8 cellular contexts compared by ENCODE assay signal in the genomic region with DNA sequence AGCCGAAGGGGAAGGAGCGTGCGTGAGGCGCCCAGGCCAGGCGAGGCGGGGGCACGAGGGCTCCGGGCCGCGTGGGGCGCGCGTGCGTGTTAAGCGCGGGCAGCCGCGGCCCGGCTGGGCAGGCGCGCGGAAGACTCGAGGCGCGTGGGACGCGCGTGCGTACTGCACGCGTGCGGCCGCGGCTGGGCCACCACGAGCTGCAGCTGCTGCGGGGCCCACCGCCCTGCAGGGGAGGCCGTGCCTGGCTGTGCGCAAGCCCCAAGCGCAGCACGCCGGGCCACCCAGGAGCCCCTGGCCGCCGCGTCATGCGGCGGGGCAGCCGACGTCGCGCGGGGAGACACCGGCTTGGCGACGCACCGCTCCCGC. TPM values are rescaled to one million over a fixed set of nuclear protein-coding genes. Genes with fewer than 3 reads are reported as not detected.
DNase-seq lines count a peak whose midpoint lies in the region; ATAC-seq and TF ChIP-seq lines count a peak whose summit lies in the region.

No MANE protein-coding gene starts in this region.

- H3K36me3 ChIP-seq in CD4-positive, CD25-positive, alpha-beta regulatory T cell (ENCODE audit: control insufficient read depth, insufficient read depth, low read length), result no peaks in the 10 kb centered on the region
- H3K36me3 ChIP-seq in duodenal mucosa (ENCODE audit: control insufficient read depth in 1 of 2, insufficient read depth in 2 of 2, low read length in 2 of 2) (no peaks in the 10 kb centered on the region), neural cell (ENCODE audit: insufficient read depth, low read length) (no peaks in the 10 kb centered on the region)

- H2AFZ ChIP-seq in neural cell (ENCODE audit: low read depth, low read length), result peak overlapping the region; percentile 63

- peaks cover 42% of the 10 kb centered on the region for H3K79me2 ChIP-seq in neural cell (replicated peaks; ENCODE audit: insufficient read depth, low read length)

- H3F3A ChIP-seq in neural cell (ENCODE audit: insufficient read depth, low read length, poor library complexity, severe bottlenecking), result no peaks in the 10 kb centered on the region

- DNase-seq in CD4-positive, CD25-positive, alpha-beta regulatory T cell, result no peak
- no peak for DNase-seq in hippocampal formation (lab: John Stamatoyannopoulos, UW)
- no peak for DNase-seq in RPMI8226

- ATAC-seq in CD4-positive, CD25-positive, alpha-beta regulatory T cell (ENCODE audit: low read depth in 2 of 2), result no peak
- ATAC-seq in HG02759 (IDR thresholded peaks at IDR 0.05; ENCODE audit: unreplicated experiment), result peak; percentile 35
- no peak for ATAC-seq in GM18861 (IDR thresholded peaks at IDR 0.05; ENCODE audit: unreplicated experiment)
- ATAC-seq in GM19397 (IDR thresholded peaks at IDR 0.05; ENCODE audit: unreplicated experiment), result no peak

- TF ChIP-seq CTCF in neural cell (IDR thresholded peaks at IDR 0.05; ENCODE audit: poor library complexity, severe bottlenecking), result no peak

- H3K27me3 Mint-ChIP-seq in CD4-positive, CD25-positive, alpha-beta regulatory T cell, result peaks cover 66% of the 10 kb centered on the region

- peaks cover 31% of the 10 kb centered on the region for H4K20me1 ChIP-seq in neural cell (ENCODE audit: insufficient read depth)

- no peak overlapping the region for H3K27ac Mint-ChIP-seq in CD4-positive, CD25-positive, alpha-beta regulatory T cell

- H3K27ac ChIP-seq in CD4-positive, CD25-positive, alpha-beta regulatory T cell (ENCODE audit: insufficient read depth, low read length, poor library complexity, severe bottlenecking), result no peak overlapping the region
- H3K27ac ChIP-seq in duodenal mucosa (ENCODE audit: low read depth, low read length) (no peak overlapping the region), neural cell (ENCODE audit: low read length) (peak overlapping the region; percentile 83)

- H3K9me2 ChIP-seq in neural cell (ENCODE audit: insufficient read depth, low read length), result no peaks in the 10 kb centered on the region

- H3K27me3 ChIP-seq in CD4-positive, CD25-positive, alpha-beta regulatory T cell (ENCODE audit: control insufficient read depth, insufficient read depth, low read length), result peaks cover 19% of the 10 kb centered on the region
- H3K27me3 ChIP-seq in duodenal mucosa (ENCODE audit: control insufficient read depth in 1 of 2, insufficient read depth in 2 of 2, low read length in 2 of 2), result peaks cover 54 to 64% of the 10 kb centered on the region in 2 donors
- peaks cover 50% of the 10 kb centered on the region for H3K27me3 ChIP-seq in neural cell (ENCODE audit: insufficient read depth, low read depth, low read length)

- H3K4me1 Mint-ChIP-seq in CD4-positive, CD25-positive, alpha-beta regulatory T cell, result peaks cover 0 to 21% (median 5%) of the 10 kb centered on the region in 4 donors

- H3K9me3 ChIP-seq in CD4-positive, CD25-positive, alpha-beta regulatory T cell (ENCODE audit: control insufficient read depth in 2 of 2, low read length in 2 of 2), result no peaks in the 10 kb centered on the region
- H3K9me3 ChIP-seq in duodenal mucosa (ENCODE audit: control insufficient read depth in 1 of 2, low read length in 2 of 2) (no peaks in the 10 kb centered on the region), neural cell (ENCODE audit: low read length) (no peaks in the 10 kb centered on the region)

- no peaks in the 10 kb centered on the region for H3K36me3 Mint-ChIP-seq in CD4-positive, CD25-positive, alpha-beta regulatory T cell

- peak overlapping the region in 3 of 4 donors; percentile 52 to 76 (median 72) for H3K4me3 Mint-ChIP-seq in CD4-positive, CD25-positive, alpha-beta regulatory T cell

- H3K9ac ChIP-seq in duodenal mucosa (ENCODE audit: low read depth in 1 of 2, low read length in 2 of 2) (no peak overlapping the region), neural cell (ENCODE audit: low read length) (peak overlapping the region; percentile 90)

- no peak overlapping the region for H3K4me3 ChIP-seq in CD4-positive, CD25-positive, alpha-beta regulatory T cell (ENCODE audit: low read depth, low read length)
- H3K4me3 ChIP-seq in duodenal mucosa (ENCODE audit: low read depth in 1 of 2, low read length in 2 of 2) (peak overlapping the region; percentile 43 to 48), neural cell (ENCODE audit: low read length) (peak overlapping the region; percentile 97)

- H3K9me3 Mint-ChIP-seq in CD4-positive, CD25-positive, alpha-beta regulatory T cell, result no peaks in the 10 kb centered on the region

- TF ChIP-seq RAD21 in neural cell (conservative IDR thresholded peaks at IDR 0.05), result no peak

- H3K4me2 ChIP-seq in neural cell (ENCODE audit: low read length), result peak overlapping the region; percentile 69

- peaks cover 20% of the 10 kb centered on the region for H3K4me1 ChIP-seq in CD4-positive, CD25-positive, alpha-beta regulatory T cell (ENCODE audit: control insufficient read depth, insufficient read depth, low read length, poor library complexity, severe bottlenecking)
- H3K4me1 ChIP-seq in duodenal mucosa (ENCODE audit: control insufficient read depth in 1 of 2, insufficient read depth in 2 of 2, low read length in 2 of 2), result peaks cover 0 to 6% of the 10 kb centered on the region in 2 donors

- TF ChIP-seq EP300 in neural cell (conservative IDR thresholded peaks at IDR 0.05; ENCODE audit: poor library complexity, severe bottlenecking), result no peak

TF ChIP-seq in neural cell, 6 proteins besides CTCF, POLR2A, EP300 and RAD21:
- TF ChIP-seq POLR2AphosphoS5 (IDR thresholded peaks at IDR 0.05) (no peak), SMC3 (conservative IDR thresholded peaks at IDR 0.05; ENCODE audit: poor library complexity) (no peak), EZH2 (IDR thresholded peaks at IDR 0.05; ENCODE audit: borderline replicate concordance, insufficient read depth, low read length, poor library complexity, severe bottlenecking) (no peak), MXI1 (conservative IDR thresholded peaks at IDR 0.05; ENCODE audit: poor library complexity, severe bottlenecking) (peak; percentile 85)
TF ChIP-seq in neural cell: peak in this region for 1.

RNA-seq across cellular contexts. Expression of a gene that starts 0.6 kb away (rescaled TPM):
- 0.47 TPM for total RNA-seq in CD4-positive, CD25-positive, alpha-beta regulatory T cell
- polyA plus RNA-seq in CD4-positive, CD25-positive, alpha-beta regulatory T cell, result under 1 TPM; 0.03 to 0.14 (median 0.06) TPM
- 3.7 and 4.0 TPM in 2 replicates for polyA plus RNA-seq in neural cell
- 10.0 and 13.0 TPM in 2 replicates for polyA minus RNA-seq in neural cell
